In genomic region chr2:190219186-190219585, GRCh38 we compare ENCODE assay signal across 32 cellular contexts.
"Had no signal": no experiment of that assay in that cellular context is flagged by ENCODE, and none has a peak within 500 bp of the region (broad histone marks: within the 10 kb centered on the region; RNA-seq: fewer than 3 reads in every experiment).

No MANE protein-coding gene starts in this region.

- H3K27ac ChIP-seq: ascending aorta, cardiac muscle cell, VCaP had no signal

- FAIRE-seq: bronchial epithelial cell, TTC549 had no signal

- H3K27me3 ChIP-seq: ascending aorta, cardiac muscle cell had no signal

- H3K4me3 ChIP-seq: ascending aorta, cardiac muscle cell had no signal

- H3K36me3 ChIP-seq: cardiac muscle cell had no signal

- ATAC-seq: activated CD8-positive, alpha-beta T cell treated with anti-CD3 and anti-CD28 coated beads for 36 hours; activated naive CD8-positive, alpha-beta T cell treated with anti-CD3 and anti-CD28 coated beads, Interleukin-2, amount 50 U/mL, for 24 hours; activated T-cell treated with anti-CD3 and anti-CD28 coated beads, Interleukin-2, amount 50 U/mL, for 4 hours; activated T-cell treated with anti-CD3 and anti-CD28 coated beads, Interleukin-2, amount 50 U/mL, for 72 hours; activated T-helper 17 cell treated with anti-CD3 and anti-CD28 coated beads, Interleukin-2, amount 50 U/mL, for 72 hours had no signal

- DNase-seq: activated B cell treated with CpG ODN at 0.5 μM for 24 hours; activated CD4-positive, alpha-beta memory T cell treated with anti-CD3 and anti-CD28 coated beads for 36 hours; activated CD4-positive, alpha-beta T cell treated with anti-CD3 and anti-CD28 coated beads for 4 hours; activated CD4-positive, alpha-beta T cell treated with anti-CD3 and anti-CD28 coated beads, Interleukin-2, amount 10 ng/mL, durations not matched to agents 24 days and 14 days; activated CD4-positive, alpha-beta T cell treated with anti-CD3 and anti-CD28 coated beads, Interleukin-2, amount 50 U/mL, for 1 hour; activated CD4-positive, alpha-beta T cell treated with anti-CD3 and anti-CD28 coated beads, Interleukin-2, amount 50 U/mL, for 4 hours; activated CD4-positive, CD25-positive, alpha-beta regulatory T cell treated with anti-CD3 and anti-CD28 coated beads, Interleukin-2, amount 50 U/mL, for 72 hours; activated CD8-positive, alpha-beta memory T cell treated with anti-CD3 and anti-CD28 coated beads, Interleukin-2, amount 50 U/mL, for 4 hours; activated CD8-positive, alpha-beta T cell treated with anti-CD3 and anti-CD28 coated beads for 36 hours; activated effector memory CD4-positive, alpha-beta T cell treated with anti-CD3 and anti-CD28 coated beads, Interleukin-2, amount 50 U/mL, for 16 hours; activated gamma-delta T cell treated with Interleukin-2 at 50 U/mL for 16 hours; activated naive CD4-positive, alpha-beta T cell; activated naive CD4-positive, alpha-beta T cell treated with anti-CD3 and anti-CD28 coated beads, Interleukin-2, amount 10 ng/mL, durations not matched to agents 7 days and 5 days; activated naive CD8-positive, alpha-beta T cell treated with anti-CD3 and anti-CD28 coated beads, Interleukin-2, amount 10 ng/mL, durations not matched to agents 7 days and 5 days; activated naive CD8-positive, alpha-beta T cell treated with anti-CD3 and anti-CD28 coated beads, Interleukin-2, amount 50 U/mL, for 24 hours; activated T-cell treated with anti-CD3 and anti-CD28 coated beads for 4 hours; activated T-cell treated with anti-CD3 and anti-CD28 coated beads, Interleukin-2, amount 50 U/mL, for 1 hour; activated T-cell treated with anti-CD3 and anti-CD28 coated beads, Interleukin-2, amount 50 U/mL, for 4 hours; activated T-cell treated with anti-CD3 and anti-CD28 coated beads, Interleukin-2, amount 50 U/mL, for 72 hours; amygdala; anterior cingulate cortex; caudate nucleus; cerebellar nuclear complex; T-helper 1 cell; T-helper 2 cell; T-helper 9 cell had no signal
